Comparison of ENCODE assay signal across 6 cellular contexts in genomic region chr10:101000602-101000991, GRCh38. TPM values are rescaled to one million over a fixed set of nuclear protein-coding genes. Genes with fewer than 3 reads are reported as not detected.
A peak's percentile ranks its signal among the peaks of the same experiment; 100 is the strongest.
DNase-seq lines count a peak whose midpoint lies in the region; ATAC-seq and TF ChIP-seq lines count a peak whose summit lies in the region.

No MANE protein-coding gene starts in this region.

- peaks cover 21% of the 10 kb centered on the region for H3K4me1 Mint-ChIP-seq in activated CD4-positive, alpha-beta T cell treated with anti-CD3 and anti-CD28 coated beads, Interleukin-2, amount 10 ng/mL, durations not matched to agents 24 days and 14 days

- H3K9me3 Mint-ChIP-seq in activated CD4-positive, alpha-beta T cell treated with anti-CD3 and anti-CD28 coated beads, Interleukin-2, amount 10 ng/mL, durations not matched to agents 24 days and 14 days, result no peaks in the 10 kb centered on the region

- DNase-seq in activated CD4-positive, alpha-beta T cell treated with anti-CD3 and anti-CD28 coated beads, Interleukin-2, amount 10 ng/mL, durations not matched to agents 24 days and 14 days, result no peak
- DNase-seq in activated CD4-positive, alpha-beta T cell treated with anti-CD3 and anti-CD28 coated beads for 48 hours, result no peak
- DNase-seq in SK-N-DZ (ENCODE audit: low spot score), result no peak

- H3K27ac ChIP-seq in gastroesophageal sphincter (peak overlapping the region; percentile 89 to 99 (median 98)), temporal lobe (ENCODE audit: low read depth, low read length) (peak overlapping the region; percentile 96)

- peaks cover 0 to 33% of the 10 kb centered on the region in 2 donors for H3K36me3 ChIP-seq in gastroesophageal sphincter

- TF ChIP-seq CTCF in gastroesophageal sphincter (IDR thresholded peaks at IDR 0.05), result no peak

- ATAC-seq in gastroesophageal sphincter (no peak), GM19452 (IDR thresholded peaks at IDR 0.05; ENCODE audit: unreplicated experiment) (no peak)

- 18% methylated on average over 2 of the region's 7 CpGs; no CpG with 5 or more reads in 1 of the 2 donors for WGBS in gastroesophageal sphincter (ENCODE audit: low coverage in 1 of 2), 2 donors

- no peaks in the 10 kb centered on the region for H3K27me3 Mint-ChIP-seq in activated CD4-positive, alpha-beta T cell treated with anti-CD3 and anti-CD28 coated beads, Interleukin-2, amount 10 ng/mL, durations not matched to agents 24 days and 14 days

- no peak for TF ChIP-seq POLR2A in gastroesophageal sphincter (IDR thresholded peaks at IDR 0.05)

- peak overlapping the region; percentile 72 to 81 for H3K4me3 ChIP-seq in gastroesophageal sphincter

- TF ChIP-seq EP300 in gastroesophageal sphincter (IDR thresholded peaks at IDR 0.05), result no peak

- H3K9me3 ChIP-seq in gastroesophageal sphincter, result no peaks in the 10 kb centered on the region

- H3K27me3 ChIP-seq in gastroesophageal sphincter, result no peaks in the 10 kb centered on the region

- H3K27ac Mint-ChIP-seq in activated CD4-positive, alpha-beta T cell treated with anti-CD3 and anti-CD28 coated beads, Interleukin-2, amount 10 ng/mL, durations not matched to agents 24 days and 14 days, result no peak overlapping the region

- H3K36me3 Mint-ChIP-seq in activated CD4-positive, alpha-beta T cell treated with anti-CD3 and anti-CD28 coated beads, Interleukin-2, amount 10 ng/mL, durations not matched to agents 24 days and 14 days (ENCODE audit: low read depth), result no peaks in the 10 kb centered on the region

- peaks cover 2 to 83% (median 24%) of the 10 kb centered on the region in 3 donors for H3K4me1 ChIP-seq in gastroesophageal sphincter

- H3K4me3 Mint-ChIP-seq in activated CD4-positive, alpha-beta T cell treated with anti-CD3 and anti-CD28 coated beads, Interleukin-2, amount 10 ng/mL, durations not matched to agents 24 days and 14 days, result peak overlapping the region; percentile 73

- intact Hi-C loops in activated CD4-positive, alpha-beta T cell treated with anti-CD3 and anti-CD28 coated beads, Interleukin-2, amount 10 ng/mL, durations not matched to agents 24 days and 14 days (cut with micrococcal nuclease), result no loop called here

RNA-seq across cellular contexts. Expression of gene LZTS2, which starts 1.0 kb away (rescaled TPM):
- 21.8 and 22.7 TPM in 2 replicates for total RNA-seq in activated CD4-positive, alpha-beta T cell treated with anti-CD3 and anti-CD28 coated beads, Interleukin-2, amount 10 ng/mL, durations not matched to agents 24 days and 14 days
- total RNA-seq in gastroesophageal sphincter, result 100 to 1,000 TPM; 134 to 181 (median 141) TPM
- total RNA-seq in temporal lobe, result 10.6 TPM
- polyA plus RNA-seq in SK-N-DZ (2014; cell fraction: cytosol; rRNA removed), result 84.2 and 97.5 TPM in 2 replicates
- 135 and 146 TPM in 2 replicates for polyA plus RNA-seq in SK-N-DZ (2014; cell fraction: nucleus; rRNA removed)

RNA-seq across cellular contexts. Expression of gene TWNK, which starts 13.3 kb away (rescaled TPM):
- total RNA-seq in activated CD4-positive, alpha-beta T cell treated with anti-CD3 and anti-CD28 coated beads, Interleukin-2, amount 10 ng/mL, durations not matched to agents 24 days and 14 days, result 41.1 and 42.1 TPM in 2 replicates
- total RNA-seq in gastroesophageal sphincter, result 10 to 100 TPM in 1 of 4 donors, 1 to 10 TPM in 3; 8.3 to 10.8 (median 8.9) TPM
- total RNA-seq in temporal lobe, result 6.9 TPM
- polyA plus RNA-seq in SK-N-DZ (2014; cell fraction: cytosol; rRNA removed), result 15.5 and 19.5 TPM in 2 replicates
- polyA plus RNA-seq in SK-N-DZ (2014; cell fraction: nucleus; rRNA removed), result 10.5 and 23.3 TPM in 2 replicates

RNA-seq across cellular contexts. Expression of gene MRPL43, which starts 13.3 kb away (rescaled TPM):
- 53.4 and 59.5 TPM in 2 replicates for total RNA-seq in activated CD4-positive, alpha-beta T cell treated with anti-CD3 and anti-CD28 coated beads, Interleukin-2, amount 10 ng/mL, durations not matched to agents 24 days and 14 days
- 10 to 100 TPM; 58.0 to 93.8 (median 80.7) TPM for total RNA-seq in gastroesophageal sphincter
- 29.3 TPM for total RNA-seq in temporal lobe
- 150 and 151 TPM in 2 replicates for polyA plus RNA-seq in SK-N-DZ (2014; cell fraction: cytosol; rRNA removed)
- 113 and 124 TPM in 2 replicates for polyA plus RNA-seq in SK-N-DZ (2014; cell fraction: nucleus; rRNA removed)

RNA-seq across cellular contexts. Expression of gene PDZD7, which starts 30.3 kb away (rescaled TPM):
- total RNA-seq in activated CD4-positive, alpha-beta T cell treated with anti-CD3 and anti-CD28 coated beads, Interleukin-2, amount 10 ng/mL, durations not matched to agents 24 days and 14 days, result 0.38 and 0.93 TPM in 2 replicates
- total RNA-seq in gastroesophageal sphincter (under 1 TPM in 3 of 4 donors, not detected in 1; 0.31 to 0.54 (median 0.39) TPM), temporal lobe (3.2 TPM)
- polyA plus RNA-seq in SK-N-DZ (2014; cell fraction: cytosol; rRNA removed), result 9.9 and 10.1 TPM in 2 replicates
- polyA plus RNA-seq in SK-N-DZ (2014; cell fraction: nucleus; rRNA removed), result 28.3 and 32.8 TPM in 2 replicates

RNA-seq across cellular contexts. Expression of gene SFXN3, which starts 30.4 kb away (rescaled TPM):
- total RNA-seq in activated CD4-positive, alpha-beta T cell treated with anti-CD3 and anti-CD28 coated beads, Interleukin-2, amount 10 ng/mL, durations not matched to agents 24 days and 14 days, result 36.0 and 37.3 TPM in 2 replicates
- total RNA-seq in gastroesophageal sphincter (10 to 100 TPM; 47.5 to 84.2 (median 66.0) TPM), temporal lobe (45.2 TPM)
- 27.7 and 40.4 TPM in 2 replicates for polyA plus RNA-seq in SK-N-DZ (2014; cell fraction: cytosol; rRNA removed)
- 45.4 and 66.2 TPM in 2 replicates for polyA plus RNA-seq in SK-N-DZ (2014; cell fraction: nucleus; rRNA removed)
